1 cellular context compared by ENCODE assay signal in genomic region chr7:74306737-74307469, GRCh38.
A peak's percentile ranks its signal among the peaks of the same experiment; 100 is the strongest.
TF ChIP-seq lines count a peak whose summit lies in the region.

No MANE protein-coding gene starts in this region.

TF ChIP-seq in IMR-90, 13 proteins besides CTCF, POLR2A, EP300 and RAD21 (continued from another document):
- TF ChIP-seq ELK1 (IDR thresholded peaks at IDR 0.05; ENCODE audit: borderline replicate concordance, low read depth, low read length) = no peak
- TF ChIP-seq NFE2L2 (IDR thresholded peaks at IDR 0.05; ENCODE audit: low read depth, low read length) = no peak
- TF ChIP-seq USF2 (IDR thresholded peaks at IDR 0.05; ENCODE audit: low read depth, low read length) = 0 out of 2 replicates have a peak, but pooled peaks have one; percentile 21
- TF ChIP-seq MAZ (IDR thresholded peaks at IDR 0.05; ENCODE audit: borderline replicate concordance, low read depth, low read length) = peak; percentile 51; the same call in 1 of the 2 replicates
- TF ChIP-seq MAFK (IDR thresholded peaks at IDR 0.05; ENCODE audit: low read depth, low read length) = no peak
- no peak for TF ChIP-seq BHLHE40 (IDR thresholded peaks at IDR 0.05; ENCODE audit: low read depth, low read length)
- no peak for TF ChIP-seq SMC3 (IDR thresholded peaks at IDR 0.05; ENCODE audit: low read depth, low read length)
- TF ChIP-seq CHD1 (IDR thresholded peaks at IDR 0.05; ENCODE audit: low read depth, low read length) = no peak
